21 cellular contexts compared by ENCODE assay signal in genomic region chr13:75908137-75908536, GRCh38.
DNase-seq lines count a peak whose midpoint lies in the region; ATAC-seq and TF ChIP-seq lines count a peak whose summit lies in the region.
"Had no signal": no experiment of that assay in that cellular context is flagged by ENCODE, and none has a peak within 500 bp of the region (broad histone marks: within the 10 kb centered on the region; RNA-seq: fewer than 3 reads in every experiment).

No MANE protein-coding gene starts in this region.

- in situ Hi-C loops in brain microvascular endothelial cell (cut with HindIII; ENCODE audit: low pct_ligation_motif_present, low sequenced_read_pairs) = no loop called here

- TF ChIP-seq CTCF in AG10803 (conservative IDR thresholded peaks at IDR 0.05; ENCODE audit: low read length) (no peak), left lung (IDR thresholded peaks at IDR 0.05) (no peak), brain microvascular endothelial cell (IDR thresholded peaks at IDR 0.05; ENCODE audit: low read depth, low read length, missing control alignments) (no peak)

- H3K9me3 ChIP-seq in left lung = no peaks in the 10 kb centered on the region
- H3K9me3 ChIP-seq: uterus had no signal

- peak; percentile 74 for ATAC-seq in left lung
- ATAC-seq: CD8-positive, alpha-beta T cell; PC-3; SK-N-SH treated with all-trans-retinoic acid at 6 μM for 48 hours; stimulated activated memory B cell treated with anti-CD40 and anti-IgM and Interleukin-4, amounts not matched to agents 10 μg/mL and 1 μg/mL and 100 μg/mL, for 72 hours had no signal

- H3K27me3 ChIP-seq in left lung (no peaks in the 10 kb centered on the region), brain microvascular endothelial cell (replicated peaks) (no peaks in the 10 kb centered on the region)
- H3K27me3 ChIP-seq: uterus had no signal

- no peak overlapping the region for H3K27ac ChIP-seq in left lung
- H3K27ac ChIP-seq in brain microvascular endothelial cell = no peak overlapping the region
- H3K27ac ChIP-seq: uterus had no signal

- H3K4me1 ChIP-seq in left lung = no peaks in the 10 kb centered on the region
- H3K4me1 ChIP-seq: uterus had no signal

- DNase-seq in AG10803 (ENCODE audit: low read depth) = peak; percentile 17
- DNase-seq in NCI-H1694 treated with DMSO at 0.1 percent for 48 hours (lab: John Stamatoyannopoulos, UW) = peak; percentile 97
- DNase-seq in fibroblast of gingiva (ENCODE audit: low read depth) = peak; percentile 77
- DNase-seq in left lung = no peak
- DNase-seq in brain microvascular endothelial cell = no peak
- no peak for DNase-seq in NCI-H2196 treated with DMSO at 0.1 percent for 48 hours (lab: John Stamatoyannopoulos, UW; ENCODE audit: unreplicated experiment)
- no peak for DNase-seq in activated effector memory CD4-positive, alpha-beta T cell treated with anti-CD3 and anti-CD28 coated beads, Interleukin-2, amount 50 U/mL, for 16 hours
- no peak for DNase-seq in NCI-H526 treated with DMSO at 0.1 percent for 48 hours (lab: John Stamatoyannopoulos, UW)
- DNase-seq: activated T-cell treated with anti-CD3 and anti-CD28 coated beads, Interleukin-2, amount 50 U/mL, for 1 hour; CD8-positive, alpha-beta T cell; effector memory CD4-positive, alpha-beta T cell; GDM1; KBM-7; kidney; NCI-H1092 treated with DMSO at 0.1 percent for 48 hours; NCI-H510A; PC-3 had no signal

- no peaks in the 10 kb centered on the region for H3K36me3 ChIP-seq in left lung
- no peaks in the 10 kb centered on the region for H3K36me3 ChIP-seq in brain microvascular endothelial cell (replicated peaks)
- H3K36me3 ChIP-seq: uterus had no signal

- intact Hi-C loops in left lung (cut with DNase I) = no loop called here

- H3K4me3 ChIP-seq in AG10803 (ENCODE audit: low read length) (no peak overlapping the region), left lung (no peak overlapping the region), brain microvascular endothelial cell (ENCODE audit: low read depth, low read length) (no peak overlapping the region)
- H3K4me3 ChIP-seq: smooth muscle cell, uterus had no signal

Comparison
In these comparisons a context has a peak if more than half of its experiments do, and no peak if none do; other contexts are left out.
1. DNase-seq: peak in AG10803 (single experiment), NCI-H1694 treated with DMSO at 0.1 percent for 48 hours (single experiment) and fibroblast of gingiva (single experiment); none in left lung (0 of 2), brain microvascular endothelial cell (single experiment), NCI-H2196 treated with DMSO at 0.1 percent for 48 hours (single experiment), activated effector memory CD4-positive, alpha-beta T cell treated with anti-CD3 and anti-CD28 coated beads, Interleukin-2, amount 50 U/mL, for 16 hours (single experiment) and NCI-H526 treated with DMSO at 0.1 percent for 48 hours (single experiment).